8 cellular contexts compared by ENCODE assay signal in the genomic region with DNA sequence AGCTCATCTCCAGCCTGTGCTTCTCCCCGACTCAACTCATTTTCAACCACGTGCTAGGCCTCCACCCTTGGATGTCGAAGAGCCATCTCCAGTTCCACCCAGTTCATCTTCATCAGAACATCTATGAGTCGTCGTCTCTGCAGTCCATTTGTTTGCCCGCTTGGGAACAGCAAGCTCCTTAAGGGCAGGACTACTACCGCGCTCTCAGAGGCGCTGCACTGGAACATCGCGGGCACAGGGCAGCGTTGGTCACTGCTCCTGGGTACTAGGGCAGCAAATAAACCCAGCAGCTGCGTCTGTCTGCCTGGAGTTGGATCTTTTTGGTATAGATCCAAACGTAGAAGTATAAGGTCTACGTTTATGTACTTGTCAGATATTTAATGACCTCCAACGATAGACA. TPM values are rescaled to one million over a fixed set of nuclear protein-coding genes. Genes with fewer than 3 reads are reported as not detected.
DNase-seq lines count a peak whose midpoint lies in the region; ATAC-seq and TF ChIP-seq lines count a peak whose summit lies in the region.

No MANE protein-coding gene starts in this region.

- peak overlapping the region; percentile 39 for H3K27ac Mint-ChIP-seq in HFFc6
- peak overlapping the region; percentile 94 for H3K27ac Mint-ChIP-seq in activated CD4-positive, alpha-beta T cell treated with anti-CD3 and anti-CD28 coated beads, Interleukin-2, amount 10 ng/mL, durations not matched to agents 7 days and 5 days
- H3K27ac Mint-ChIP-seq in neural crest cell (ENCODE audit: unreplicated experiment), result peak overlapping the region; percentile 94

- H3K9me3 Mint-ChIP-seq in HFFc6, result peaks cover 15% of the 10 kb centered on the region
- H3K9me3 Mint-ChIP-seq in activated CD4-positive, alpha-beta T cell treated with anti-CD3 and anti-CD28 coated beads, Interleukin-2, amount 10 ng/mL, durations not matched to agents 7 days and 5 days, result peaks cover 9% of the 10 kb centered on the region
- H3K9me3 Mint-ChIP-seq in neural crest cell, result peaks cover 8% of the 10 kb centered on the region

- no peak for TF ChIP-seq CTCF in HFFc6 (IDR thresholded peaks at IDR 0.05)
- TF ChIP-seq CTCF in esophagus muscularis mucosa (IDR thresholded peaks at IDR 0.05), result no peak
- no peak for TF ChIP-seq CTCF in neural crest cell (conservative IDR thresholded peaks at IDR 0.05)

- WGBS in esophagus muscularis mucosa, result 64% methylated on average over 16 of the region's 16 CpGs

- H3K36me3 ChIP-seq in esophagus muscularis mucosa, result no peaks in the 10 kb centered on the region

- peaks cover 17% of the 10 kb centered on the region for H3K4me1 Mint-ChIP-seq in HFFc6 (ENCODE audit: low read depth)
- H3K4me1 Mint-ChIP-seq in activated CD4-positive, alpha-beta T cell treated with anti-CD3 and anti-CD28 coated beads, Interleukin-2, amount 10 ng/mL, durations not matched to agents 7 days and 5 days, result peaks cover 40% of the 10 kb centered on the region
- H3K4me1 Mint-ChIP-seq in neural crest cell, result peaks cover 30% of the 10 kb centered on the region

- intact Hi-C loops in esophagus muscularis mucosa (cut with DNase I), result no loop called here

- H3K36me3 Mint-ChIP-seq in HFFc6 (ENCODE audit: low read depth) (peaks cover 13% of the 10 kb centered on the region), neural crest cell (ENCODE audit: low read depth) (peaks cover 14% of the 10 kb centered on the region)
- H3K36me3 Mint-ChIP-seq in activated CD4-positive, alpha-beta T cell treated with anti-CD3 and anti-CD28 coated beads, Interleukin-2, amount 10 ng/mL, durations not matched to agents 7 days and 5 days (ENCODE audit: low read depth), result peaks cover 12% of the 10 kb centered on the region

- no peak for TF ChIP-seq EP300 in esophagus muscularis mucosa (IDR thresholded peaks at IDR 0.05)

- peak overlapping the region; percentile 69 to 90 (median 83) for H3K4me3 ChIP-seq in esophagus muscularis mucosa

- CTCF ChIA-PET in activated CD4-positive, alpha-beta T cell treated with anti-CD3 and anti-CD28 coated beads, Interleukin-2, amount 10 ng/mL, durations not matched to agents 7 days and 5 days (lab: Charles Lee), result no interaction called here

- peaks cover 0 to 10% (median 0%) of the 10 kb centered on the region in 4 donors for H3K27me3 ChIP-seq in esophagus muscularis mucosa

- H3K9me3 ChIP-seq in esophagus muscularis mucosa, result no peaks in the 10 kb centered on the region

- POLR2A ChIA-PET in activated CD4-positive, alpha-beta T cell treated with anti-CD3 and anti-CD28 coated beads, Interleukin-2, amount 10 ng/mL, durations not matched to agents 7 days and 5 days (lab: Charles Lee), result interaction anchor here (0.9 kb wide), 1 partner anchor 50 kb away, joined by 3 read pairs; no protein-coding TSS in a partner anchor

- DNase-seq in HFFc6 (no peak), esophagus muscularis mucosa (ENCODE audit: extremely low spot score) (no peak), neural crest cell (ENCODE audit: low read depth, low spot score) (no peak), NCI-H2081 (lab: John Stamatoyannopoulos, UW) (no peak)
- DNase-seq in activated CD4-positive, alpha-beta T cell treated with anti-CD3 and anti-CD28 coated beads, Interleukin-2, amount 10 ng/mL, durations not matched to agents 7 days and 5 days, result no peak

- ATAC-seq in HG03439 (IDR thresholded peaks at IDR 0.05; ENCODE audit: unreplicated experiment), result no peak
- ATAC-seq in GM18870 (IDR thresholded peaks at IDR 0.05; ENCODE audit: unreplicated experiment), result no peak
- no peak for ATAC-seq in HG03095 (IDR thresholded peaks at IDR 0.05; ENCODE audit: unreplicated experiment)

- H3K27me3 Mint-ChIP-seq in HFFc6 (ENCODE audit: insufficient read depth), result peaks cover 1% of the 10 kb centered on the region; the same call in 1 of the 2 replicates
- peaks cover 4% of the 10 kb centered on the region for H3K27me3 Mint-ChIP-seq in activated CD4-positive, alpha-beta T cell treated with anti-CD3 and anti-CD28 coated beads, Interleukin-2, amount 10 ng/mL, durations not matched to agents 7 days and 5 days
- peaks cover 2% of the 10 kb centered on the region for H3K27me3 Mint-ChIP-seq in neural crest cell (ENCODE audit: low read depth)

- H3K27ac ChIP-seq in esophagus muscularis mucosa (replicated peaks in 1 of 4), result peak overlapping the region; percentile 89 to 95 (median 94)

- TF ChIP-seq POLR2A in esophagus muscularis mucosa (IDR thresholded peaks at IDR 0.05; ENCODE audit: low read depth), result no peak

- H3K4me1 ChIP-seq in esophagus muscularis mucosa, result peaks cover 5 to 24% (median 19%) of the 10 kb centered on the region in 4 donors

- H3K4me3 Mint-ChIP-seq in HFFc6 (peak overlapping the region; percentile 70), neural crest cell (peak overlapping the region; percentile 54)
- H3K4me3 Mint-ChIP-seq in activated CD4-positive, alpha-beta T cell treated with anti-CD3 and anti-CD28 coated beads, Interleukin-2, amount 10 ng/mL, durations not matched to agents 7 days and 5 days, result peak overlapping the region; percentile 63

RNA-seq across cellular contexts. Expression of a gene that starts 0.5 kb away (rescaled TPM):
- 10 to 100 TPM; 20.9 to 26.9 (median 25.7) TPM for total RNA-seq in HFFc6 (2021; fragmentation: NEBNext Ultra II Directional; extraction: Animal tissue kit (Norgen Biotek cat#: 25700))
- total RNA-seq in activated CD4-positive, alpha-beta T cell treated with anti-CD3 and anti-CD28 coated beads, Interleukin-2, amount 10 ng/mL, durations not matched to agents 7 days and 5 days, result 10 to 100 TPM; 57.7 to 63.1 TPM
- 10 to 100 TPM; 32.5 to 54.6 (median 44.2) TPM for total RNA-seq in esophagus muscularis mucosa
- 52.4 and 55.2 TPM in 2 replicates for total RNA-seq in neural crest cell

Comparison
In these comparisons a context has a peak if more than half of its experiments do, and no peak if none do; other contexts are left out.
1. H3K27ac Mint-ChIP-seq: peak in every context shown above with its lines; median percentile 94 in activated CD4-positive, alpha-beta T cell treated with anti-CD3 and anti-CD28 coated beads, Interleukin-2, amount 10 ng/mL, durations not matched to agents 7 days and 5 days; 94 in neural crest cell; 39 in HFFc6.